11 cellular contexts compared by ENCODE assay signal in genomic region chr1:6822530-6823359, GRCh38. TPM values are rescaled to one million over a fixed set of nuclear protein-coding genes. Genes with fewer than 3 reads are reported as not detected.
DNase-seq lines count a peak whose midpoint lies in the region; ATAC-seq and TF ChIP-seq lines count a peak whose summit lies in the region.
"Had no signal": no experiment of that assay in that cellular context is flagged by ENCODE, and none has a peak within 500 bp of the region (broad histone marks: within the 10 kb centered on the region; RNA-seq: fewer than 3 reads in every experiment).

No MANE protein-coding gene starts in this region.

- H3F3A ChIP-seq in smooth muscle cell (ENCODE audit: low read depth) = no peaks in the 10 kb centered on the region

- WGBS in adrenal gland, 4 donors = 73 to 84% (median 76%) methylated on average over 10 of the region's 10 CpGs
- WGBS in smooth muscle cell (ENCODE audit: low lambda C conversion rate) = 74% methylated on average over 10 of the region's 10 CpGs

- no peak overlapping the region for H3K9ac ChIP-seq in smooth muscle cell (ENCODE audit: low read depth)

- H3K4me2 ChIP-seq in smooth muscle cell = no peak overlapping the region

- TF ChIP-seq CTCF in adrenal gland (IDR thresholded peaks at IDR 0.05) = no peak
- TF ChIP-seq CTCF in smooth muscle cell (IDR thresholded peaks at IDR 0.05; ENCODE audit: borderline replicate concordance, insufficient read depth, poor library complexity, severe bottlenecking) = no peak
- TF ChIP-seq CTCF in brain microvascular endothelial cell (IDR thresholded peaks at IDR 0.05; ENCODE audit: low read depth, low read length, missing control alignments) = no peak

- no peaks in the 10 kb centered on the region for H3K9me3 ChIP-seq in adrenal gland (replicated peaks in 1 of 3)
- H3K9me3 ChIP-seq in smooth muscle cell (replicated peaks; ENCODE audit: low read depth) = no peaks in the 10 kb centered on the region

- no peak overlapping the region for H3K4me3 ChIP-seq in adrenal gland
- peak overlapping the region; percentile 30 for H3K4me3 ChIP-seq in smooth muscle cell
- H3K4me3 ChIP-seq in brain microvascular endothelial cell (ENCODE audit: low read depth, low read length) = no peak overlapping the region

- H3K36me3 ChIP-seq in adrenal gland (replicated peaks in 1 of 2) (peaks cover 0 to 3% of the 10 kb centered on the region in 2 donors), smooth muscle cell (ENCODE audit: low read depth) (no peaks in the 10 kb centered on the region), brain microvascular endothelial cell (replicated peaks) (no peaks in the 10 kb centered on the region)

- H3K79me2 ChIP-seq in smooth muscle cell (ENCODE audit: low read depth) = peaks cover 50% of the 10 kb centered on the region

- ATAC-seq in GM19351 (IDR thresholded peaks at IDR 0.05; ENCODE audit: unreplicated experiment) (peak; percentile 81), HG03064 (IDR thresholded peaks at IDR 0.05; ENCODE audit: low read depth, unreplicated experiment) (peak; percentile 69)
- ATAC-seq: Panc1 had no signal

- in situ Hi-C loops in brain microvascular endothelial cell (cut with HindIII; ENCODE audit: low pct_ligation_motif_present, low sequenced_read_pairs) = no loop called here

- H3K4me1 ChIP-seq in adrenal gland (replicated peaks in 1 of 2) (peaks cover 28 to 89% of the 10 kb centered on the region in 2 donors), smooth muscle cell (ENCODE audit: low read depth) (no peaks in the 10 kb centered on the region)

- intact Hi-C loops in adrenal gland (cut with DNase I) = no loop called here

- H3K27ac ChIP-seq in adrenal gland = peak overlapping the region in 3 of 5 donors; percentile 26 to 68 (median 49)
- H3K27ac ChIP-seq in smooth muscle cell (ENCODE audit: low read depth) = no peak overlapping the region
- H3K27ac ChIP-seq in brain microvascular endothelial cell = no peak overlapping the region

- no peak for TF ChIP-seq POLR2A in adrenal gland (IDR thresholded peaks at IDR 0.05)

- DNase-seq in adrenal gland = no peak
- DNase-seq in smooth muscle cell (lab: John Stamatoyannopoulos, UW; ENCODE audit: unreplicated experiment) = no peak
- DNase-seq in NCI-H2081 treated with DMSO at 0.1 percent for 48 hours (lab: John Stamatoyannopoulos, UW) = no peak
- DNase-seq in D341Med (ENCODE audit: low spot score) = no peak
- no peak for DNase-seq in brain microvascular endothelial cell
- DNase-seq in DMS114 treated with DMSO at 0.1 percent for 48 hours (lab: John Stamatoyannopoulos, UW; ENCODE audit: unreplicated experiment) = no peak
- DNase-seq: activated effector memory CD4-positive, alpha-beta T cell treated with anti-CD3 and anti-CD28 coated beads, Interleukin-2, amount 50 U/mL, for 16 hours; stimulated activated CD4-positive, alpha-beta T cell treated with anti-CD3 and anti-CD28 coated beads, Interleukin-4, amount 100 ng/mL, for 24 hours had no signal

- no peak overlapping the region for H2AFZ ChIP-seq in smooth muscle cell (ENCODE audit: low read depth)

- H3K27me3 ChIP-seq in adrenal gland = no peaks in the 10 kb centered on the region
- no peaks in the 10 kb centered on the region for H3K27me3 ChIP-seq in smooth muscle cell (ENCODE audit: low read depth)
- H3K27me3 ChIP-seq in brain microvascular endothelial cell (replicated peaks) = no peaks in the 10 kb centered on the region

- peaks cover 83% of the 10 kb centered on the region for H4K20me1 ChIP-seq in smooth muscle cell (ENCODE audit: low read depth)

RNA-seq across cellular contexts. Expression of gene CAMTA1, which starts 37.5 kb away (rescaled TPM):
- total RNA-seq in adrenal gland = 100 to 1,000 TPM in 2 of 8 donors, 10 to 100 TPM in 6; 62.9 to 129 (median 77.4) TPM
- 100 to 1,000 TPM; 114 to 141 (median 131) TPM for polyA plus RNA-seq in adrenal gland
- 127 and 145 TPM in 2 replicates for total RNA-seq in smooth muscle cell
- polyA plus RNA-seq in smooth muscle cell = 139 and 156 TPM in 2 replicates

Comparison
In these comparisons a context has a peak if more than half of its experiments do, and no peak if none do; other contexts are left out.
1. H3K27ac ChIP-seq: peak in adrenal gland (3 of 5); none in smooth muscle cell (single experiment) and brain microvascular endothelial cell (single experiment).